Comparison of ENCODE assay signal across 1 cellular context in genomic region chr9:75918154-75918553, GRCh38.
TF ChIP-seq lines count a peak whose summit lies in the region.

No MANE protein-coding gene starts in this region.

TF ChIP-seq in A549, 52 proteins besides CTCF, POLR2A, EP300 and RAD21 (continued from another document):
- no peak for TF ChIP-seq TP53 (CRISPR knock-in tag; IDR thresholded peaks at IDR 0.05)
TF ChIP-seq in A549: peak in this region for 0.
